6 cellular contexts compared by ENCODE assay signal in genomic region chr11:726278-726915, GRCh38. TPM values are rescaled to one million over a fixed set of nuclear protein-coding genes. Genes with fewer than 3 reads are reported as not detected.
DNase-seq lines count a peak whose midpoint lies in the region; ATAC-seq and FAIRE-seq lines count a peak whose summit lies in the region.

No MANE protein-coding gene starts in this region.

- intact Hi-C loops in left colon (cut with DNase I, micrococcal nuclease) = loop anchor here (10.0 kb wide), 2 partner anchors 62 to 172 kb away; no protein-coding TSS in a partner anchor

- no peak for FAIRE-seq in urothelium cell line (lab: Jason Lieb, UNC)

- DNase-seq in NCI-H2171 treated with DMSO at 0.1 percent for 48 hours (lab: John Stamatoyannopoulos, UW) (peak; percentile 18), NCI-H2171 (lab: John Stamatoyannopoulos, UW) (no peak), activated T-helper 1 cell treated with Interleukin-2 at 50 U/mL for 16 hours (ENCODE audit: low read depth) (peak; percentile 34), left colon (peak; percentile 76 to 88), urothelium cell line (ENCODE audit: low spot score) (no peak)

- ATAC-seq in left colon = peak; percentile 62
- no peak for ATAC-seq in GM18909 (IDR thresholded peaks at IDR 0.05; ENCODE audit: poor library complexity, unreplicated experiment)

RNA-seq across cellular contexts. Expression of gene EPS8L2, which starts 20.4 kb away (rescaled TPM):
- 100 to 1,000 TPM; 248 to 294 TPM for total RNA-seq in left colon

RNA-seq across cellular contexts. Expression of gene TALDO1, which starts 20.9 kb away (rescaled TPM):
- 100 to 1,000 TPM; 159 to 186 TPM for total RNA-seq in left colon

RNA-seq across cellular contexts. Expression of gene TMEM80, which starts 30.8 kb away (rescaled TPM):
- 10 to 100 TPM; 26.9 to 31.3 TPM for total RNA-seq in left colon

RNA-seq across cellular contexts. Expression of gene DEAF1, which starts 31.4 kb away (rescaled TPM):
- 10 to 100 TPM; 24.1 to 27.1 TPM for total RNA-seq in left colon

RNA-seq across cellular contexts. Expression of gene GATD1, which starts 50.9 kb away (rescaled TPM):
- 10 to 100 TPM; 49.2 to 60.2 TPM for total RNA-seq in left colon

Comparison
In these comparisons a context has a peak if more than half of its experiments do, and no peak if none do; other contexts are left out.
1. DNase-seq: peak in NCI-H2171 treated with DMSO at 0.1 percent for 48 hours (single experiment), activated T-helper 1 cell treated with Interleukin-2 at 50 U/mL for 16 hours (single experiment) and left colon (2 of 2); none in NCI-H2171 (single experiment) and urothelium cell line (single experiment).